Comparison of ENCODE assay signal across 12 cellular contexts in genomic region chr6:159679091-159680077, GRCh38. TPM values are rescaled to one million over a fixed set of nuclear protein-coding genes. Genes with fewer than 3 reads are reported as not detected.
DNase-seq lines count a peak whose midpoint lies in the region; ATAC-seq and TF ChIP-seq lines count a peak whose summit lies in the region.
"Had no signal": no experiment of that assay in that cellular context is flagged by ENCODE, and none has a peak within 500 bp of the region (broad histone marks: within the 10 kb centered on the region; RNA-seq: fewer than 3 reads in every experiment).

No MANE protein-coding gene starts in this region.

- H3K36me3 ChIP-seq in ACC112 (ENCODE audit: insufficient read depth, low read length): peaks cover 28% of the 10 kb centered on the region

- CTCF ChIA-PET in activated CD4-positive, alpha-beta memory T cell treated with anti-CD3 and anti-CD28 coated beads, Interleukin-2, amount 10 ng/mL, durations not matched to agents 7 days and 5 days (lab: Charles Lee): interaction anchor here (1.2 to 1.7 kb wide), 3 partner anchors 15 to 25 kb away, joined by 3 to 4 read pairs (median 3); no protein-coding TSS in a partner anchor

- H3K4me3 ChIP-seq in ACC112 (ENCODE audit: low read depth, low read length): no peak overlapping the region
- H3K4me3 ChIP-seq: spleen had no signal

- H3K9me3 Mint-ChIP-seq in activated CD4-positive, alpha-beta memory T cell treated with anti-CD3 and anti-CD28 coated beads, Interleukin-2, amount 10 ng/mL, durations not matched to agents 7 days and 5 days: no peaks in the 10 kb centered on the region

- no peak overlapping the region for H2AFZ ChIP-seq in ACC112 (ENCODE audit: low read length, unreplicated experiment)

- peaks cover 37% of the 10 kb centered on the region for H3K4me1 Mint-ChIP-seq in activated CD4-positive, alpha-beta memory T cell treated with anti-CD3 and anti-CD28 coated beads, Interleukin-2, amount 10 ng/mL, durations not matched to agents 7 days and 5 days

- peak overlapping the region; percentile 5 for H3K27ac Mint-ChIP-seq in activated CD4-positive, alpha-beta memory T cell treated with anti-CD3 and anti-CD28 coated beads, Interleukin-2, amount 10 ng/mL, durations not matched to agents 7 days and 5 days

- H3K27ac ChIP-seq in ACC112 (ENCODE audit: low read depth, low read length): peak overlapping the region; percentile 20; the same call in 1 of the 2 replicates
- no peak overlapping the region for H3K27ac ChIP-seq in foreskin keratinocyte
- H3K27ac ChIP-seq: HL-60 had no signal

- DNase-seq in activated CD4-positive, alpha-beta memory T cell treated with anti-CD3 and anti-CD28 coated beads, Interleukin-2, amount 10 ng/mL, durations not matched to agents 7 days and 5 days: no peak
- DNase-seq in foreskin keratinocyte (no peak), HUDEP-2 (lab: John Stamatoyannopoulos, UW; ENCODE audit: unreplicated experiment in 76 of 76) (no peak), 8988T (no peak)
- no peak for DNase-seq in central memory CD4-positive, alpha-beta T cell
- DNase-seq in activated effector memory CD4-positive, alpha-beta T cell treated with Interleukin-2 at 50 U/mL for 16 hours: no peak
- DNase-seq: left colon, NCI-H69, spleen had no signal

- no peak overlapping the region for H3K4me3 Mint-ChIP-seq in activated CD4-positive, alpha-beta memory T cell treated with anti-CD3 and anti-CD28 coated beads, Interleukin-2, amount 10 ng/mL, durations not matched to agents 7 days and 5 days

- H3K79me2 ChIP-seq in ACC112 (ENCODE audit: control insufficient read depth, insufficient read depth, low read length, unreplicated experiment): peaks cover 3% of the 10 kb centered on the region

- no peaks in the 10 kb centered on the region for H3K27me3 ChIP-seq in ACC112 (ENCODE audit: insufficient read depth, low read length)
- no peaks in the 10 kb centered on the region for H3K27me3 ChIP-seq in foreskin keratinocyte
- H3K27me3 ChIP-seq: spleen had no signal

- no peak for TF ChIP-seq CTCF in foreskin keratinocyte (conservative IDR thresholded peaks at IDR 0.05)

- H3K4me1 ChIP-seq in ACC112 (ENCODE audit: control insufficient read depth, insufficient read depth, low read length, unreplicated experiment): peaks cover 8% of the 10 kb centered on the region
- peaks cover 8% of the 10 kb centered on the region for H3K4me1 ChIP-seq in foreskin keratinocyte

- H3K27me3 Mint-ChIP-seq in activated CD4-positive, alpha-beta memory T cell treated with anti-CD3 and anti-CD28 coated beads, Interleukin-2, amount 10 ng/mL, durations not matched to agents 7 days and 5 days: no peaks in the 10 kb centered on the region

- peaks cover 48% of the 10 kb centered on the region for H3K36me3 Mint-ChIP-seq in activated CD4-positive, alpha-beta memory T cell treated with anti-CD3 and anti-CD28 coated beads, Interleukin-2, amount 10 ng/mL, durations not matched to agents 7 days and 5 days (ENCODE audit: low read depth)

- ATAC-seq in GM18907 (IDR thresholded peaks at IDR 0.05; ENCODE audit: unreplicated experiment): peak; percentile 64
- peak; percentile 58 for ATAC-seq in foreskin keratinocyte
- ATAC-seq: left colon had no signal

- POLR2A ChIA-PET in activated CD4-positive, alpha-beta memory T cell treated with anti-CD3 and anti-CD28 coated beads, Interleukin-2, amount 10 ng/mL, durations not matched to agents 7 days and 5 days (lab: Charles Lee): interaction anchor here (3.7 kb wide), 1 partner anchor 13 kb away, joined by 13 read pairs; the partner anchor contains the start of gene SOD2

RNA-seq across cellular contexts. Expression of gene SOD2, which starts 13.7 kb away (rescaled TPM):
- 10 to 100 TPM; 76.5 to 84.8 TPM for total RNA-seq in activated CD4-positive, alpha-beta memory T cell treated with anti-CD3 and anti-CD28 coated beads, Interleukin-2, amount 10 ng/mL, durations not matched to agents 7 days and 5 days
- 55.9 and 62.0 TPM in 2 replicates for total RNA-seq in foreskin keratinocyte
- 26.1 and 27.0 TPM in 2 replicates for polyA plus RNA-seq in foreskin keratinocyte

RNA-seq across cellular contexts. Expression of gene WTAP, which starts 47.9 kb away (rescaled TPM):
- 100 to 1,000 TPM; 124 TPM for total RNA-seq in activated CD4-positive, alpha-beta memory T cell treated with anti-CD3 and anti-CD28 coated beads, Interleukin-2, amount 10 ng/mL, durations not matched to agents 7 days and 5 days
- 88.3 and 100 TPM in 2 replicates for total RNA-seq in foreskin keratinocyte
- polyA plus RNA-seq in foreskin keratinocyte: 60.2 and 74.5 TPM in 2 replicates
